22 cellular contexts compared by ENCODE assay signal in the genomic region with DNA sequence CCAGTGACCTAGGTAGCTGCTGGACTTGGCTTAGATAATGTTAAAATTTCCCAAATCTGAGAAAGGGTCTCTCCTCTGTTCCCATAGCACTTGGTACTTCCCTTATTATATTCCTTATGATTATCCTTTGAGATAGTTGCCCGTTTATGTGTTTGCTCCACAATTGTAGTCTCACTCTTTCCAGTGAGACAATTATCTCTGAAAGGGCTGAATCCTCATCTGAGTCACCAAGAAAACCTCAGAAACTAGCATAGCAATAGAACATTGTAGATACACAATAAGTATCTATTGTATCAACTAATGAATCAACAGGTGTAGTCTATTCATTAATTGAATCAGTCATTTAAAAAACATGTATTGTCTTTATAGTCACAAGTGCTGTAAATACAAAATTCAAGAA.
DNase-seq lines count a peak whose midpoint lies in the region; ATAC-seq, FAIRE-seq and TF ChIP-seq lines count a peak whose summit lies in the region.
"Had no signal": no experiment of that assay in that cellular context is flagged by ENCODE, and none has a peak within 500 bp of the region (broad histone marks: within the 10 kb centered on the region; RNA-seq: fewer than 3 reads in every experiment).

No MANE protein-coding gene starts in this region.

- no peak for TF ChIP-seq RAD21 in A549 (conservative IDR thresholded peaks at IDR 0.05 in 1 of 2, IDR thresholded peaks at IDR 0.05 in 1 of 2)

- H3K27ac Mint-ChIP-seq in activated T-helper 17 cell treated with anti-CD3 and anti-CD28 coated beads, Interleukin-2, amount 50 U/mL, for 72 hours = no peak overlapping the region
- no peak overlapping the region for H3K27ac Mint-ChIP-seq in stimulated activated memory B cell treated with anti-CD40 and anti-IgM and Interleukin-4, amounts not matched to agents 10 μg/mL and 1 μg/mL and 100 μg/mL, for 72 hours
- H3K27ac Mint-ChIP-seq: CD4-positive, alpha-beta memory T cell had no signal

- H3K9me3 Mint-ChIP-seq in activated T-helper 17 cell treated with anti-CD3 and anti-CD28 coated beads, Interleukin-2, amount 50 U/mL, for 72 hours = no peaks in the 10 kb centered on the region
- H3K9me3 Mint-ChIP-seq in stimulated activated memory B cell treated with anti-CD40 and anti-IgM and Interleukin-4, amounts not matched to agents 10 μg/mL and 1 μg/mL and 100 μg/mL, for 72 hours = peaks cover 4% of the 10 kb centered on the region
- H3K9me3 Mint-ChIP-seq: CD4-positive, alpha-beta memory T cell had no signal

- H3K4me2 ChIP-seq in A549 = no peak overlapping the region

- no peaks in the 10 kb centered on the region for H3K9me3 ChIP-seq in A549
- H3K9me3 ChIP-seq in HEK293 (ENCODE audit: control insufficient read depth, insufficient read depth, low read depth, low read length) = no peaks in the 10 kb centered on the region
- H3K9me3 ChIP-seq: HAP-1 had no signal

- no peaks in the 10 kb centered on the region for H3K36me3 Mint-ChIP-seq in activated T-helper 17 cell treated with anti-CD3 and anti-CD28 coated beads, Interleukin-2, amount 50 U/mL, for 72 hours (ENCODE audit: low read depth)
- no peaks in the 10 kb centered on the region for H3K36me3 Mint-ChIP-seq in stimulated activated memory B cell treated with anti-CD40 and anti-IgM and Interleukin-4, amounts not matched to agents 10 μg/mL and 1 μg/mL and 100 μg/mL, for 72 hours
- H3K36me3 Mint-ChIP-seq: CD4-positive, alpha-beta memory T cell had no signal

- ATAC-seq in A549 = no peak
- peak; percentile 29 for ATAC-seq in activated T-helper 17 cell treated with anti-CD3 and anti-CD28 coated beads, Interleukin-2, amount 50 U/mL, for 72 hours (replicated peaks)
- peak; percentile 68 for ATAC-seq in foreskin keratinocyte
- ATAC-seq in stimulated activated memory B cell treated with anti-CD40 and anti-IgM and Interleukin-4, amounts not matched to agents 10 μg/mL and 1 μg/mL and 100 μg/mL, for 72 hours = no peak
- no peak for ATAC-seq in GM18867 (IDR thresholded peaks at IDR 0.05; ENCODE audit: unreplicated experiment)

- H3K27me3 ChIP-seq in foreskin keratinocyte = no peaks in the 10 kb centered on the region

- H3K27ac ChIP-seq in A549 (no peak overlapping the region), HEK293 (ENCODE audit: extremely low read depth, low read depth, low read length) (no peak overlapping the region), foreskin keratinocyte (peak overlapping the region; percentile 69)

- POLR2A ChIA-PET in A549 (lab: Yijun Ruan, JAX) (no interaction called here), HEK293 (lab: Yijun Ruan, JAX) (no interaction called here)

- CTCF ChIA-PET in A549 (lab: Yijun Ruan, JAX) (no interaction called here), HEK293 (lab: Yijun Ruan, JAX) (no interaction called here)

- TF ChIP-seq EP300 in A549 (IDR thresholded peaks at IDR 0.05) = no peak

- peak; percentile 7 for FAIRE-seq in A549 (lab: Jason Lieb, UNC)
- FAIRE-seq: GM12891, GM18507, GM19239, H54 had no signal

- H3K4me1 Mint-ChIP-seq in activated T-helper 17 cell treated with anti-CD3 and anti-CD28 coated beads, Interleukin-2, amount 50 U/mL, for 72 hours = no peaks in the 10 kb centered on the region
- no peaks in the 10 kb centered on the region for H3K4me1 Mint-ChIP-seq in stimulated activated memory B cell treated with anti-CD40 and anti-IgM and Interleukin-4, amounts not matched to agents 10 μg/mL and 1 μg/mL and 100 μg/mL, for 72 hours

- DNase-seq in A549 (ENCODE audit: low read depth in 1 of 2, low spot score in 1 of 2) (no peak), foreskin keratinocyte (peak in 1 of 2 donors; percentile 55), islet precursor cell (no peak)
- DNase-seq in stimulated activated naive CD4-positive, alpha-beta T cell treated with Interleukin-2 at 50 U/mL for 16 hours (lab: John Stamatoyannopoulos, UW) = no peak
- DNase-seq: 8988T; C1 segment of cervical spinal cord; Calu3; CD4-positive, alpha-beta memory T cell; COR-L47; DMS53; DMS79 treated with DMSO at 0.1 percent for 48 hours; GF-D8; GOT3 had no signal

- H3K27me3 Mint-ChIP-seq in activated T-helper 17 cell treated with anti-CD3 and anti-CD28 coated beads, Interleukin-2, amount 50 U/mL, for 72 hours = peaks cover 24% of the 10 kb centered on the region
- peaks cover 10% of the 10 kb centered on the region for H3K27me3 Mint-ChIP-seq in stimulated activated memory B cell treated with anti-CD40 and anti-IgM and Interleukin-4, amounts not matched to agents 10 μg/mL and 1 μg/mL and 100 μg/mL, for 72 hours

- TF ChIP-seq CTCF in A549 (IDR thresholded peaks at IDR 0.05) = no peak
- no peak for TF ChIP-seq CTCF in HEK293 (tag by site-specific recombination; IDR thresholded peaks at IDR 0.05)
- TF ChIP-seq CTCF in foreskin keratinocyte (conservative IDR thresholded peaks at IDR 0.05) = no peak

- no peaks in the 10 kb centered on the region for H3K4me1 ChIP-seq in A549
- H3K4me1 ChIP-seq in HEK293 (ENCODE audit: control insufficient read depth, insufficient read depth, low read length) = no peaks in the 10 kb centered on the region
- H3K4me1 ChIP-seq in foreskin keratinocyte = peaks cover 5% of the 10 kb centered on the region
- H3K4me1 ChIP-seq: HAP-1 had no signal

- H3K4me3 ChIP-seq in A549 = no peak overlapping the region
- H3K4me3 ChIP-seq in HEK293 (ENCODE audit: low read depth, low read length) = no peak overlapping the region
- H3K4me3 ChIP-seq: HAP-1 had no signal

- H3K36me3 ChIP-seq in HEK293 (ENCODE audit: control insufficient read depth in 2 of 2, insufficient read depth in 1 of 2, low read length in 2 of 2) = no peaks in the 10 kb centered on the region
- H3K36me3 ChIP-seq: HAP-1 had no signal

- no peak for TF ChIP-seq POLR2A in A549 (IDR thresholded peaks at IDR 0.05; ENCODE audit: low read length)

- H3K4me3 Mint-ChIP-seq in activated T-helper 17 cell treated with anti-CD3 and anti-CD28 coated beads, Interleukin-2, amount 50 U/mL, for 72 hours = no peak overlapping the region
- no peak overlapping the region for H3K4me3 Mint-ChIP-seq in stimulated activated memory B cell treated with anti-CD40 and anti-IgM and Interleukin-4, amounts not matched to agents 10 μg/mL and 1 μg/mL and 100 μg/mL, for 72 hours
- H3K4me3 Mint-ChIP-seq: CD4-positive, alpha-beta memory T cell had no signal

- 3% methylated on average over 1 of the region's 1 CpG for WGBS in A549 (ENCODE audit: missing lambda C conversion rate)

TF ChIP-seq in A549, 52 proteins besides CTCF, POLR2A, EP300 and RAD21:
- TF ChIP-seq ZFP36 (IDR thresholded peaks at IDR 0.05; ENCODE audit: borderline replicate concordance, partially characterized antibody) = no peak
TF ChIP-seq in A549: peak in this region for 0.

TF ChIP-seq in HEK293, 187 proteins besides CTCF, POLR2A, EP300 and RAD21:
- TF ChIP-seq ZNF785 (tag by site-specific recombination; IDR thresholded peaks at IDR 0.05) (no peak), ZBTB48 (tag by site-specific recombination; IDR thresholded peaks at IDR 0.05) (no peak), ZNF16 (tag by site-specific recombination; IDR thresholded peaks at IDR 0.05; ENCODE audit: low read depth) (no peak), AEBP2 (tag by site-specific recombination; IDR thresholded peaks at IDR 0.05; ENCODE audit: borderline replicate concordance) (no peak), EGR2 (tag by site-specific recombination; IDR thresholded peaks at IDR 0.05; ENCODE audit: low read depth) (no peak), ZBTB44 (tag by site-specific recombination; IDR thresholded peaks at IDR 0.05) (no peak), SCRT2 (tag by site-specific recombination; IDR thresholded peaks at IDR 0.05) (peak; percentile 58)

Comparison
In these comparisons a context has a peak if more than half of its experiments do, and no peak if none do; other contexts are left out.
1. ATAC-seq: peak in activated T-helper 17 cell treated with anti-CD3 and anti-CD28 coated beads, Interleukin-2, amount 50 U/mL, for 72 hours (single experiment) and foreskin keratinocyte (single experiment); none in A549 (0 of 2), stimulated activated memory B cell treated with anti-CD40 and anti-IgM and Interleukin-4, amounts not matched to agents 10 μg/mL and 1 μg/mL and 100 μg/mL, for 72 hours (single experiment) and GM18867 (single experiment).